Comparison of ENCODE assay signal across 1 cellular context in genomic region chr10:43295436-43295835, GRCh38.
TF ChIP-seq lines count a peak whose summit lies in the region.

No MANE protein-coding gene starts in this region.

TF ChIP-seq in H1, 55 proteins besides CTCF, POLR2A, EP300 and RAD21:
- no peak for TF ChIP-seq TAF1 (IDR thresholded peaks at IDR 0.05; ENCODE audit: low read depth, low read length)
- TF ChIP-seq BACH1 (IDR thresholded peaks at IDR 0.05; ENCODE audit: low read length), result no peak
- TF ChIP-seq SIN3A (conservative IDR thresholded peaks at IDR 0.05 in 1 of 2, IDR thresholded peaks at IDR 0.05 in 1 of 2; ENCODE audit: low read depth in 1 of 2, low read length in 2 of 2), result no peak
- TF ChIP-seq RNF2 (IDR thresholded peaks at IDR 0.05; ENCODE audit: borderline replicate concordance, low read depth, low read length, missing control alignments, poor library complexity, severe bottlenecking), result no peak
- no peak for TF ChIP-seq KDM1A (IDR thresholded peaks at IDR 0.05; ENCODE audit: borderline replicate concordance, low read length)
- no peak for TF ChIP-seq RFX5 (IDR thresholded peaks at IDR 0.05; ENCODE audit: borderline replicate concordance, low read depth, low read length)
- no peak for TF ChIP-seq ATF3 (IDR thresholded peaks at IDR 0.05; ENCODE audit: insufficient read depth, low read depth, low read length)
- TF ChIP-seq CBX5 (IDR thresholded peaks at IDR 0.05; ENCODE audit: low read depth, low read length), result no peak
- TF ChIP-seq SP1 (IDR thresholded peaks at IDR 0.05; ENCODE audit: low read depth, low read length), result no peak
- no peak for TF ChIP-seq CBX8 (IDR thresholded peaks at IDR 0.05; ENCODE audit: borderline replicate concordance, low read depth, low read length)
- TF ChIP-seq RXRA (IDR thresholded peaks at IDR 0.05; ENCODE audit: insufficient read depth, low read depth, low read length), result no peak
- no peak for TF ChIP-seq SUZ12 (IDR thresholded peaks at IDR 0.05; ENCODE audit: low read length)
- TF ChIP-seq RBBP5 (IDR thresholded peaks at IDR 0.05; ENCODE audit: borderline replicate concordance, low read depth, low read length), result no peak
